20 cellular contexts compared by ENCODE assay signal in the genomic region with DNA sequence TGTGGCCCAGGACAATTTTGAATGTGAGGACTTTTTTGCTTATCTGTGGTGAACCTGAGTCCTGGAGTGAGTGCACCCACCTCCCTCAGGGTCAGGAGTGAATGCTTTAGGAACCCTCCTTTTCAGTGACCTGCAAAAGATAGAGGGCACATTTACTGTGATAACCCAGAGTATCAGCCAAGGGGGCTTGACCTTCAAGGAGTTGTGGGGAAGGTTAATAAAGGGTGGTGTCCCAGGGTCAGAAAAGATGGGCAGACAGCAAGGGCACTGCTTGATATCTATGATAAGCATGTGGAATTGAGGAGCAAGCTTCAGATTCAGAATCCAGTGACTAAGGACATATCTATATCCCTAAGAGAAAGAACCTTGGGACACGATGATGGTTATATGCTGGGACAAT. TPM values are rescaled to one million over a fixed set of nuclear protein-coding genes. Genes with fewer than 3 reads are reported as not detected.
A peak's percentile ranks its signal among the peaks of the same experiment; 100 is the strongest.
DNase-seq lines count a peak whose midpoint lies in the region; ATAC-seq, FAIRE-seq and TF ChIP-seq lines count a peak whose summit lies in the region.
"Had no signal": no experiment of that assay in that cellular context is flagged by ENCODE, and none has a peak within 500 bp of the region (broad histone marks: within the 10 kb centered on the region; RNA-seq: fewer than 3 reads in every experiment).

No MANE protein-coding gene starts in this region.

- no peak for TF ChIP-seq CTCF in D721Med (IDR thresholded peaks at IDR 0.05; ENCODE audit: insufficient read depth, missing control alignments)

- no peak for DNase-seq in activated CD4-positive, alpha-beta T cell treated with anti-CD3 and anti-CD28 coated beads for 36 hours
- DNase-seq in activated CD4-positive, alpha-beta T cell treated with anti-CD3 and anti-CD28 coated beads for 4 hours, result no peak
- DNase-seq in activated T-cell treated with anti-CD3 and anti-CD28 coated beads, Interleukin-2, amount 50 U/mL, for 72 hours, result no peak
- DNase-seq in naive thymus-derived CD8-positive, alpha-beta T cell, result peak in 1 of 10 donors; percentile 22
- DNase-seq in nucleus accumbens (lab: John Stamatoyannopoulos, UW) (no peak), D721Med (ENCODE audit: insufficient read length, low spot score) (no peak)
- DNase-seq: amniotic stem cell; DMS53; heart right ventricle; MG63; NCI-H1436 treated with DMSO at 0.1 percent for 48 hours; PC-9; posterior cingulate gyrus; stimulated activated CD4-positive, alpha-beta T cell treated with anti-CD3 and anti-CD28 coated beads, Interleukin-1b, Interleukin-23, amount 100 ng/mL, for 48 hours; T1000 had no signal

- no peak for FAIRE-seq in D721Med (lab: Jason Lieb, UNC)
- FAIRE-seq: GM12878 had no signal

- H3K9me3 Mint-ChIP-seq in activated CD4-positive, alpha-beta T cell treated with anti-CD3 and anti-CD28 coated beads for 36 hours (ENCODE audit: low read depth), result no peaks in the 10 kb centered on the region
- H3K9me3 Mint-ChIP-seq in IgD-negative memory B cell, result peaks cover 0 to 2% (median 0%) of the 10 kb centered on the region in 3 donors
- H3K9me3 Mint-ChIP-seq in activated T-cell treated with anti-CD3 and anti-CD28 coated beads, Interleukin-2, amount 50 U/mL, for 72 hours, result no peaks in the 10 kb centered on the region
- H3K9me3 Mint-ChIP-seq in naive thymus-derived CD8-positive, alpha-beta T cell, result peaks cover 0 to 2% (median 0%) of the 10 kb centered on the region in 9 donors
- H3K9me3 Mint-ChIP-seq: dendritic cell treated with granulocyte-macrophage colony-stimulating factor and Interleukin-4, amounts not matched to agents 40 ng/mL and 50 ng/mL, for 4 days had no signal

- H3K27me3 Mint-ChIP-seq in activated CD4-positive, alpha-beta T cell treated with anti-CD3 and anti-CD28 coated beads for 36 hours, result no peaks in the 10 kb centered on the region
- no peaks in the 10 kb centered on the region for H3K27me3 Mint-ChIP-seq in IgD-negative memory B cell
- H3K27me3 Mint-ChIP-seq in activated T-cell treated with anti-CD3 and anti-CD28 coated beads, Interleukin-2, amount 50 U/mL, for 72 hours (ENCODE audit: low read depth), result no peaks in the 10 kb centered on the region
- H3K27me3 Mint-ChIP-seq in naive thymus-derived CD8-positive, alpha-beta T cell, result peaks cover 0 to 4% (median 0%) of the 10 kb centered on the region in 5 donors
- H3K27me3 Mint-ChIP-seq: dendritic cell treated with granulocyte-macrophage colony-stimulating factor and Interleukin-4, amounts not matched to agents 40 ng/mL and 50 ng/mL, for 4 days had no signal

- CTCF ChIA-PET in activated CD4-positive, alpha-beta T cell treated with anti-CD3 and anti-CD28 coated beads for 36 hours (lab: Charles Lee), result no interaction called here

- peak overlapping the region; percentile 47 for H3K27ac Mint-ChIP-seq in activated CD4-positive, alpha-beta T cell treated with anti-CD3 and anti-CD28 coated beads for 36 hours
- H3K27ac Mint-ChIP-seq in IgD-negative memory B cell, result peak overlapping the region; percentile 87 to 100 (median 93)
- peak overlapping the region; percentile 99 for H3K27ac Mint-ChIP-seq in activated T-cell treated with anti-CD3 and anti-CD28 coated beads, Interleukin-2, amount 50 U/mL, for 72 hours
- peak overlapping the region; percentile 70 to 100 (median 97) for H3K27ac Mint-ChIP-seq in naive thymus-derived CD8-positive, alpha-beta T cell
- H3K27ac Mint-ChIP-seq: dendritic cell treated with granulocyte-macrophage colony-stimulating factor and Interleukin-4, amounts not matched to agents 40 ng/mL and 50 ng/mL, for 4 days had no signal

- intact Hi-C loops in activated CD4-positive, alpha-beta T cell treated with anti-CD3 and anti-CD28 coated beads for 36 hours (cut with DNase I, micrococcal nuclease), result no loop called here

- H3K4me3 Mint-ChIP-seq in activated CD4-positive, alpha-beta T cell treated with anti-CD3 and anti-CD28 coated beads for 36 hours, result peak overlapping the region; percentile 88
- H3K4me3 Mint-ChIP-seq in IgD-negative memory B cell, result peak overlapping the region; percentile 93 to 98 (median 96)
- H3K4me3 Mint-ChIP-seq in activated T-cell treated with anti-CD3 and anti-CD28 coated beads, Interleukin-2, amount 50 U/mL, for 72 hours, result peak overlapping the region in 1 of 2 donors; percentile 96
- H3K4me3 Mint-ChIP-seq in naive thymus-derived CD8-positive, alpha-beta T cell, result peak overlapping the region; percentile 90 to 99 (median 96)
- H3K4me3 Mint-ChIP-seq: dendritic cell treated with granulocyte-macrophage colony-stimulating factor and Interleukin-4, amounts not matched to agents 40 ng/mL and 50 ng/mL, for 4 days had no signal

- peaks cover 70% of the 10 kb centered on the region for H3K36me3 Mint-ChIP-seq in activated CD4-positive, alpha-beta T cell treated with anti-CD3 and anti-CD28 coated beads for 36 hours (ENCODE audit: low read depth)
- H3K36me3 Mint-ChIP-seq in IgD-negative memory B cell, result peaks cover 21% of the 10 kb centered on the region
- H3K36me3 Mint-ChIP-seq in activated T-cell treated with anti-CD3 and anti-CD28 coated beads, Interleukin-2, amount 50 U/mL, for 72 hours (ENCODE audit: insufficient read depth in 2 of 2), result peaks cover 38 to 39% of the 10 kb centered on the region in 2 donors
- H3K36me3 Mint-ChIP-seq in naive thymus-derived CD8-positive, alpha-beta T cell, result peaks cover 23 to 75% (median 60%) of the 10 kb centered on the region in 3 donors

- POLR2A ChIA-PET in activated CD4-positive, alpha-beta T cell treated with anti-CD3 and anti-CD28 coated beads for 36 hours (lab: Charles Lee), result interaction anchor here (0.6 kb wide), 1 partner anchor 14 kb away, joined by 4 read pairs; no protein-coding TSS in a partner anchor
- POLR2A ChIA-PET in naive thymus-derived CD8-positive, alpha-beta T cell (lab: Charles Lee), result interaction anchor here (0.7 to 3.4 kb wide), 4 partner anchors 8 to 19 kb away, joined by 3 to 58 read pairs (median 8); no protein-coding TSS in a partner anchor

- H3K4me1 Mint-ChIP-seq in activated CD4-positive, alpha-beta T cell treated with anti-CD3 and anti-CD28 coated beads for 36 hours, result peaks cover 39% of the 10 kb centered on the region
- peaks cover 34 to 47% (median 37%) of the 10 kb centered on the region in 3 donors for H3K4me1 Mint-ChIP-seq in IgD-negative memory B cell
- peaks cover 39% of the 10 kb centered on the region for H3K4me1 Mint-ChIP-seq in activated T-cell treated with anti-CD3 and anti-CD28 coated beads, Interleukin-2, amount 50 U/mL, for 72 hours (ENCODE audit: low read depth)
- H3K4me1 Mint-ChIP-seq in naive thymus-derived CD8-positive, alpha-beta T cell, result peaks cover 44 to 77% (median 64%) of the 10 kb centered on the region in 4 donors

- no peak for ATAC-seq in activated CD4-positive, alpha-beta T cell treated with anti-CD3 and anti-CD28 coated beads for 36 hours
- ATAC-seq in activated T-cell treated with anti-CD3 and anti-CD28 coated beads, Interleukin-2, amount 50 U/mL, for 72 hours (replicated peaks in 1 of 2), result no peak
- ATAC-seq in naive thymus-derived CD8-positive, alpha-beta T cell, result no peak
- no peak for ATAC-seq in GM18519 (IDR thresholded peaks at IDR 0.05; ENCODE audit: low FRiP score, unreplicated experiment)
- ATAC-seq: HCT116, heart right ventricle had no signal

RNA-seq across cellular contexts. Expression of a gene that starts 4.5 kb away (rescaled TPM):
- total RNA-seq in activated CD4-positive, alpha-beta T cell treated with anti-CD3 and anti-CD28 coated beads for 36 hours, result 1,000 to 10,000 TPM; 1,053 to 1,189 TPM
- polyA plus RNA-seq in IgD-negative memory B cell, result 2,521 TPM
- total RNA-seq in activated T-cell treated with anti-CD3 and anti-CD28 coated beads, Interleukin-2, amount 50 U/mL, for 72 hours, result 1,000 to 10,000 TPM; 1,261 to 1,795 TPM
- 1,000 to 10,000 TPM; 2,087 to 2,115 TPM for total RNA-seq in naive thymus-derived CD8-positive, alpha-beta T cell
- polyA plus RNA-seq in naive thymus-derived CD8-positive, alpha-beta T cell, result 1,000 to 10,000 TPM; 2,084 to 4,021 (median 2,635) TPM

Comparison
In these comparisons a context has a peak if more than half of its experiments do, and no peak if none do; other contexts are left out.
1. H3K27ac Mint-ChIP-seq: peak in every context shown above with its lines; median percentile 99 in activated T-cell treated with anti-CD3 and anti-CD28 coated beads, Interleukin-2, amount 50 U/mL, for 72 hours; 97 in naive thymus-derived CD8-positive, alpha-beta T cell; 93 in IgD-negative memory B cell; 47 in activated CD4-positive, alpha-beta T cell treated with anti-CD3 and anti-CD28 coated beads for 36 hours.